1 cellular context compared by ENCODE assay signal in genomic region chr19:7622933-7623685, GRCh38.
TF ChIP-seq lines count a peak whose summit lies in the region.

No MANE protein-coding gene starts in this region.

TF ChIP-seq in HepG2, 621 proteins besides CTCF, POLR2A, EP300 and RAD21:
- TF ChIP-seq, protein P1, sequence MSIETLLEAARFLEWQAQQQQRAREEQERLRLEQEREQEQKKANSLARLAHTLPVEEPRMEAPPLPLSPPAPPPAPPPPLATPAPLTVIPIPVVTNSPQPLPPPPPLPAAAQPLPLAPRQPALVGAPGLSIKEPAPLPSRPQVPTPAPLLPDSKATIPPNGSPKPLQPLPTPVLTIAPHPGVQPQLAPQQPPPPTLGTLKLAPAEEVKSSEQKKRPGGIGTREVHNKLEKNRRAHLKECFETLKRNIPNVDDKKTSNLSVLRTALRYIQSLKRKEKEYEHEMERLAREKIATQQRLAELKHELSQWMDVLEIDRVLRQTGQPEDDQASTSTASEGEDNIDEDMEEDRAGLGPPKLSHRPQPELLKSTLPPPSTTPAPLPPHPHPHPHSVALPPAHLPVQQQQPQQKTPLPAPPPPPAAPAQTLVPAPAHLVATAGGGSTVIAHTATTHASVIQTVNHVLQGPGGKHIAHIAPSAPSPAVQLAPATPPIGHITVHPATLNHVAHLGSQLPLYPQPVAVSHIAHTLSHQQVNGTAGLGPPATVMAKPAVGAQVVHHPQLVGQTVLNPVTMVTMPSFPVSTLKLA (IDR thresholded peaks at IDR 0.05) = peak; percentile 64; the same call in 1 of the 2 replicates
- TF ChIP-seq AGO2 (optimal IDR thresholded peaks at IDR 0.05; ENCODE audit: low read depth, low read length) = peak; percentile 16
- no peak for TF ChIP-seq ZNF580 (CRISPR knock-in tag; IDR thresholded peaks at IDR 0.05; ENCODE audit: borderline replicate concordance, low read depth)
- no peak for TF ChIP-seq MXD4 (CRISPR knock-in tag; IDR thresholded peaks at IDR 0.05)
